In the genomic region with DNA sequence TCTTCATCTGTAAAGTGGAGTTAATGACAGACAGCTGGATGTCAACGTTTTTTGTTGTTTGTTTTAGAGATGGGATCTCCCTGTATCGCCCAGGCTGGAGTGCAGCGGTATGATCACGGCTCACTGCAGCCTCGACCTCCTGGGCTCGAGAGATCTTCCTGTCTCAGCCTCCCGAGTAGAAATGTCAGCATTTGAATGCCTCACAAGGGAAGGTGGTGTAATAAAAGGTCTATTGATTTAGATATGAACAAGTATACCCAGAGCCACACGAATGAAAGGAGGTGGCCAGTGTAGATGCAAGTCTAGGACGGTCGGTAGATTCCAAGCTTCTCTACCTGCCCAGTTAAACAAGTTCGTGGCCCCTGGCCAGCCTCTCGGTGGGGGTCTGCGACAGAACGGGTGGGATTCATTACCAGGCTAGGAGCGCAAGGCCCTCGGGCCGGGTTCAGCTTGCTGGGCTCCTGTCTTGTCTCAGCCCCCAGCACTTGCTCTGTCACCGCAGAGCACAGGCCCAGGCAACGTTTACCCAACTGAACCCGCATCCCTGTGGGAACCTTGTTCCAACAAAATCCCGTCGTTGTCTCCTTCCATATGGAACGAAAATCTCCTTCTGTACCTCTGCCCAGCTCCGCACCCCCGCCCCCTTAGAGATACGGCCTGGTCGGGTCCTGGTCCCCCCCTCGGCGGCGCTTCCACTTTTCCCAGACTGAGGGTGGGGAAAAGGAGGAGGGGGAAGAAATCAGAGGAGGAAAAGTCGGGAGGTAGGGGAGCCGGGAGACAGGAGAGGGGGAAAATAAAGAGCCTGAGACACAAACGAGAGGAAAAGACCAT, we compare ENCODE assay signal across 10 cellular contexts. TPM values are rescaled to one million over a fixed set of nuclear protein-coding genes. Genes with fewer than 3 reads are reported as not detected.
DNase-seq lines count a peak whose midpoint lies in the region; ATAC-seq and TF ChIP-seq lines count a peak whose summit lies in the region.
"Had no signal": no experiment of that assay in that cellular context is flagged by ENCODE, and none has a peak within 500 bp of the region (broad histone marks: within the 10 kb centered on the region; RNA-seq: fewer than 3 reads in every experiment).

No MANE protein-coding gene starts in this region.

- POLR2A ChIA-PET in Caco-2 (lab: Charles Lee), result no interaction called here

- DNase-seq in Caco-2 (no peak), ecto neural progenitor cell (ENCODE audit: low spot score) (peak; percentile 55), DMS79 treated with DMSO at 0.1 percent for 48 hours (lab: John Stamatoyannopoulos, UW) (no peak)
- no peak for DNase-seq in activated CD4-positive, CD25-positive, alpha-beta regulatory T cell (lab: John Stamatoyannopoulos, UW)
- DNase-seq: brain microvascular endothelial cell had no signal

- H2AFZ ChIP-seq in neuron (ENCODE audit: low read depth, low read length), result peak overlapping the region; percentile 49

- H3K27ac Mint-ChIP-seq in Caco-2 (ENCODE audit: unreplicated experiment) (no peak overlapping the region), IgD-negative memory B cell (peak overlapping the region in 2 of 3 donors; percentile 27 to 73)

- no peaks in the 10 kb centered on the region for H3K9me3 ChIP-seq in Caco-2
- H3K9me3 ChIP-seq in neuron (ENCODE audit: low read length), result no peaks in the 10 kb centered on the region

- no peaks in the 10 kb centered on the region for H3K36me3 ChIP-seq in Caco-2 (ENCODE audit: control insufficient read depth, insufficient read depth, low read length)
- H3K36me3 ChIP-seq in neuron (ENCODE audit: insufficient read depth, low read length), result no peaks in the 10 kb centered on the region
- H3K36me3 ChIP-seq: brain microvascular endothelial cell had no signal

- TSS peak; percentile 32 for BruUV-seq in Caco-2 (replicated peaks; lab: Mats Ljungman, UMichigan)

- no peak for TF ChIP-seq CTCF in Caco-2 (IDR thresholded peaks at IDR 0.05; ENCODE audit: insufficient read depth in 1 of 2, low read depth in 1 of 2, low read length in 1 of 2, severe bottlenecking in 1 of 2, unreplicated experiment in 1 of 2)

- H3K4me3 Mint-ChIP-seq in Caco-2 (ENCODE audit: unreplicated experiment) (peak overlapping the region; percentile 83), IgD-negative memory B cell (peak overlapping the region; percentile 64 to 81 (median 72))

- H3K36me3 Mint-ChIP-seq in Caco-2 (ENCODE audit: insufficient read depth, unreplicated experiment) (no peaks in the 10 kb centered on the region), IgD-negative memory B cell (no peaks in the 10 kb centered on the region)

- H3K27me3 ChIP-seq in Caco-2 (replicated peaks; ENCODE audit: control insufficient read depth, insufficient read depth, low read length) (peaks cover 4% of the 10 kb centered on the region), neuron (ENCODE audit: insufficient read depth, low read length) (peaks cover 94% of the 10 kb centered on the region)

- H3K27me3 Mint-ChIP-seq in Caco-2 (ENCODE audit: insufficient read depth, unreplicated experiment), result peaks cover 34% of the 10 kb centered on the region
- H3K27me3 Mint-ChIP-seq in IgD-negative memory B cell, result peaks cover 66% of the 10 kb centered on the region

- H3K9me3 Mint-ChIP-seq in Caco-2 (ENCODE audit: unreplicated experiment) (no peaks in the 10 kb centered on the region), IgD-negative memory B cell (peaks cover 0 to 2% (median 0%) of the 10 kb centered on the region in 3 donors)

- H3K4me3 ChIP-seq in Caco-2 (ENCODE audit: low read depth, low read length) (peak overlapping the region; percentile 61), neuron (ENCODE audit: low read length) (no peak overlapping the region)

- H3K4me1 Mint-ChIP-seq in Caco-2 (ENCODE audit: low read depth, unreplicated experiment) (no peaks in the 10 kb centered on the region), IgD-negative memory B cell (peaks cover 5 to 11% (median 8%) of the 10 kb centered on the region in 3 donors)

- intact Hi-C loops in Caco-2 (cut with micrococcal nuclease; ENCODE audit: unreplicated experiment), result loop anchor here (5.0 kb wide), 1 partner anchor 197 kb away; the partner anchor contains the start of gene RAB11FIP5

- H3K4me1 ChIP-seq in Caco-2 (peaks cover 17% of the 10 kb centered on the region; the same call in 1 of the 2 replicates), neuron (ENCODE audit: insufficient read depth, low read length) (peaks cover 20% of the 10 kb centered on the region)

- ATAC-seq in GM21786 (IDR thresholded peaks at IDR 0.05; ENCODE audit: unreplicated experiment) (no peak), GM18502 (IDR thresholded peaks at IDR 0.05; ENCODE audit: poor library complexity, unreplicated experiment) (no peak)

- CTCF ChIA-PET in Caco-2 (lab: Charles Lee), result no interaction called here

RNA-seq across cellular contexts. Expression of gene EMX1, which starts 2.0 kb away (rescaled TPM):
- total RNA-seq in Caco-2 (2022), result 2.6 and 3.6 TPM in 2 replicates
- not detected for polyA plus RNA-seq in IgD-negative memory B cell
- total RNA-seq: T-helper 2 cell treated with Interferon-gamma antibody and Interleukin-4, amounts not matched to agents 100 ng/mL and 5 ng/mL, for 36 hours had no signal

RNA-seq across cellular contexts. Expression of gene SPR, which starts 28.1 kb away (rescaled TPM):
- total RNA-seq in Caco-2 (2022), result 49.6 and 51.5 TPM in 2 replicates
- polyA plus RNA-seq in IgD-negative memory B cell, result not detected
